8 cellular contexts compared by ENCODE assay signal in genomic region chr5:71887680-71888079, GRCh38.
DNase-seq lines count a peak whose midpoint lies in the region; ATAC-seq and TF ChIP-seq lines count a peak whose summit lies in the region.

No MANE protein-coding gene starts in this region.

- DNase-seq in DND-41: peak; percentile 23
- peak; percentile 58 for DNase-seq in GM19240 (ENCODE audit: insufficient read length, low spot score)
- peak; percentile 89 for DNase-seq in dedifferentiated amniotic fluid mesenchymal stem cell (ENCODE audit: extremely low spot score)
- peak; percentile 54 for DNase-seq in neural progenitor cell (ENCODE audit: low spot score)
- DNase-seq in omental fat pad (ENCODE audit: low spot score): no peak
- DNase-seq in NCI-H1105 treated with DMSO at 0.1 percent for 48 hours (lab: John Stamatoyannopoulos, UW): no peak

- H3K79me2 ChIP-seq in DND-41 (ENCODE audit: insufficient read depth, low read length) (no peaks in the 10 kb centered on the region), OCI-LY3 (ENCODE audit: low read length) (no peaks in the 10 kb centered on the region), neural progenitor cell (ENCODE audit: low read depth) (no peaks in the 10 kb centered on the region)

- no peaks in the 10 kb centered on the region for H3F3A ChIP-seq in neural progenitor cell (ENCODE audit: low read depth)

- no peaks in the 10 kb centered on the region for H3K36me3 Mint-ChIP-seq in neural progenitor cell

- no peak overlapping the region for H3K4me3 ChIP-seq in DND-41 (ENCODE audit: low read depth in 1 of 2, low read length in 2 of 2)
- H3K4me3 ChIP-seq in OCI-LY3 (ENCODE audit: low read length): peak overlapping the region; percentile 72
- no peak overlapping the region for H3K4me3 ChIP-seq in neural progenitor cell

- peaks cover 11% of the 10 kb centered on the region for H3K27me3 Mint-ChIP-seq in neural progenitor cell (ENCODE audit: insufficient read depth, low read depth)

- H3K27ac ChIP-seq in DND-41 (ENCODE audit: low read length) (no peak overlapping the region), OCI-LY3 (ENCODE audit: low read length) (peak overlapping the region; percentile 20; the same call in 1 of the 2 replicates), neural progenitor cell (no peak overlapping the region)

- H4K20me1 ChIP-seq in DND-41 (ENCODE audit: insufficient read depth, low read length) (no peaks in the 10 kb centered on the region), OCI-LY3 (ENCODE audit: insufficient read depth, low read length) (no peaks in the 10 kb centered on the region), neural progenitor cell (ENCODE audit: low read depth) (no peaks in the 10 kb centered on the region)

- H2AFZ ChIP-seq in DND-41 (ENCODE audit: low read depth, low read length) (peak overlapping the region; percentile 56; the same call in 1 of the 2 replicates), OCI-LY3 (ENCODE audit: low read depth, low read length) (peak overlapping the region; percentile 86), neural progenitor cell (replicated peaks) (peak overlapping the region; percentile 92)

- H3K4me1 ChIP-seq in DND-41 (ENCODE audit: insufficient read depth, low read length) (no peaks in the 10 kb centered on the region), OCI-LY3 (ENCODE audit: low read length) (peaks cover 3% of the 10 kb centered on the region; the same call in 1 of the 2 replicates), neural progenitor cell (peaks cover 4% of the 10 kb centered on the region)

- H3K27me3 ChIP-seq in DND-41 (ENCODE audit: insufficient read depth, low read length, poor library complexity) (no peaks in the 10 kb centered on the region), OCI-LY3 (ENCODE audit: low read depth, low read length) (no peaks in the 10 kb centered on the region), neural progenitor cell (no peaks in the 10 kb centered on the region)

- no peaks in the 10 kb centered on the region for H3K9me3 Mint-ChIP-seq in neural progenitor cell

- no peaks in the 10 kb centered on the region for H3K9me3 ChIP-seq in DND-41 (ENCODE audit: insufficient read depth, low read length, severe bottlenecking)
- H3K9me3 ChIP-seq in OCI-LY3 (ENCODE audit: insufficient read depth, low read length): no peaks in the 10 kb centered on the region
- no peaks in the 10 kb centered on the region for H3K9me3 ChIP-seq in neural progenitor cell (ENCODE audit: low read depth)

- H3K4me2 ChIP-seq in DND-41 (ENCODE audit: insufficient read depth, low read length): peak overlapping the region; percentile 49; the same call in 1 of the 2 replicates
- peak overlapping the region; percentile 79 for H3K4me2 ChIP-seq in OCI-LY3 (ENCODE audit: low read length)
- H3K4me2 ChIP-seq in neural progenitor cell: no peak overlapping the region

- ATAC-seq in DND-41 (ENCODE audit: insufficient read depth, low read depth): peak; percentile 98
- ATAC-seq in HG03135 (IDR thresholded peaks at IDR 0.05; ENCODE audit: unreplicated experiment): peak; percentile 99
- no peak for ATAC-seq in omental fat pad (ENCODE audit: low FRiP score)

- H3K4me1 Mint-ChIP-seq in neural progenitor cell: peaks cover 6% of the 10 kb centered on the region

- no peak overlapping the region for H3K4me3 Mint-ChIP-seq in neural progenitor cell

- TF ChIP-seq CTCF in DND-41 (IDR thresholded peaks at IDR 0.05; ENCODE audit: borderline replicate concordance, extremely low read depth, low read length, poor library complexity, severe bottlenecking): no peak
- no peak for TF ChIP-seq CTCF in OCI-LY3 (IDR thresholded peaks at IDR 0.05; ENCODE audit: low read depth, low read length)
- TF ChIP-seq CTCF in neural progenitor cell (IDR thresholded peaks at IDR 0.05): no peak
- no peak for TF ChIP-seq CTCF in omental fat pad (IDR thresholded peaks at IDR 0.05)

- no peak overlapping the region for H3K9ac ChIP-seq in DND-41 (ENCODE audit: low read depth, low read length)
- peak overlapping the region; percentile 49; the same call in 1 of the 2 replicates for H3K9ac ChIP-seq in OCI-LY3 (ENCODE audit: low read length)
- no peak overlapping the region for H3K9ac ChIP-seq in neural progenitor cell

- no peak overlapping the region for H3K27ac Mint-ChIP-seq in neural progenitor cell

- H3K36me3 ChIP-seq in DND-41 (ENCODE audit: insufficient read depth, low read length) (no peaks in the 10 kb centered on the region), OCI-LY3 (replicated peaks; ENCODE audit: low read depth, low read length) (no peaks in the 10 kb centered on the region), neural progenitor cell (no peaks in the 10 kb centered on the region)

Comparison
In these comparisons a context has a peak if more than half of its experiments do, and no peak if none do; other contexts are left out.
1. DNase-seq: peak in DND-41 (single experiment), GM19240 (single experiment), dedifferentiated amniotic fluid mesenchymal stem cell (single experiment) and neural progenitor cell (single experiment); none in omental fat pad (single experiment) and NCI-H1105 treated with DMSO at 0.1 percent for 48 hours (single experiment).
2. Peak in every context shown above with its lines, with median percentiles within 50 percentile points of each other: H2AFZ ChIP-seq.